Comparison of ENCODE assay signal across 12 cellular contexts in the genomic region with DNA sequence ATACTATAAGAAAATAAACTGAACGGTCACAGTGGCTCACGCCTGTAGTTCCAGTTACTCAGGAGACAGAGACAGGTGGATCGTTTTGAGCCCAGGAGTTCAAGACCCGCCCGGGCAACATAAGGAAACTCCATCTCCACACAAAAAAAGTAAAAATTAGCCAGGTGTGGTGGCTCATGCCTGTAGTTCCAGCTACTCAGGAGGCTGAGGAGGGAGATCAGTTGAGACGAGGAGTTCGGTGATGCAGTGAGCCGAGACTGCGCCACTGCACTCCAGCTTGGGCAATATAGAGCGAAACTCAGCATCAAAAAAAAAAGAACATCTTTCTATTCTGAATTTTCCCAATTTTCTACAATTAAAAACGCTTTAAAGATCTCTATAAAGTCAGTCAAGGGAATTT. TPM values are rescaled to one million over a fixed set of nuclear protein-coding genes. Genes with fewer than 3 reads are reported as not detected.
DNase-seq lines count a peak whose midpoint lies in the region; ATAC-seq, FAIRE-seq and TF ChIP-seq lines count a peak whose summit lies in the region.
"Had no signal": no experiment of that assay in that cellular context is flagged by ENCODE, and none has a peak within 500 bp of the region (broad histone marks: within the 10 kb centered on the region; RNA-seq: fewer than 3 reads in every experiment).

No MANE protein-coding gene starts in this region.

- H3K36me3 ChIP-seq in ACC112 (ENCODE audit: insufficient read depth, low read length) (no peaks in the 10 kb centered on the region), mesenchymal stem cell (ENCODE audit: control insufficient read depth in 1 of 2, insufficient read depth in 2 of 2, low read depth in 1 of 2, low read length in 2 of 2) (peaks cover 0 to 8% of the 10 kb centered on the region in 2 experiments), small intestine (ENCODE audit: control insufficient read depth in 2 of 2, insufficient read depth in 2 of 2, low read length in 2 of 2) (no peaks in the 10 kb centered on the region)
- H3K36me3 ChIP-seq: ascending aorta had no signal

- ATAC-seq in activated T-helper 17 cell treated with anti-CD3 and anti-CD28 coated beads, Interleukin-2, amount 50 U/mL, for 72 hours (replicated peaks) = no peak
- ATAC-seq in GM21526 (IDR thresholded peaks at IDR 0.05; ENCODE audit: low FRiP score, unreplicated experiment) (no peak), HG02970 (IDR thresholded peaks at IDR 0.05; ENCODE audit: low FRiP score, unreplicated experiment) (no peak)

- H3K36me3 Mint-ChIP-seq in activated T-helper 17 cell treated with anti-CD3 and anti-CD28 coated beads, Interleukin-2, amount 50 U/mL, for 72 hours (ENCODE audit: low read depth) = peaks cover 37% of the 10 kb centered on the region

- peaks cover 14% of the 10 kb centered on the region for H3K4me1 ChIP-seq in ACC112 (ENCODE audit: control insufficient read depth, insufficient read depth, low read length, unreplicated experiment)
- no peaks in the 10 kb centered on the region for H3K4me1 ChIP-seq in mesenchymal stem cell (ENCODE audit: control insufficient read depth, insufficient read depth, low read depth, low read length)
- H3K4me1 ChIP-seq in small intestine (ENCODE audit: control insufficient read depth in 2 of 2, insufficient read depth in 1 of 2, low read depth in 1 of 2, low read length in 1 of 2) = no peaks in the 10 kb centered on the region

- H3K27ac ChIP-seq in ACC112 (ENCODE audit: low read depth, low read length) = no peak overlapping the region
- no peak overlapping the region for H3K27ac ChIP-seq in mesenchymal stem cell (ENCODE audit: low read length, poor library complexity, severe bottlenecking)
- H3K27ac ChIP-seq in small intestine (ENCODE audit: low read depth in 1 of 2, low read length in 1 of 2) = no peak overlapping the region

- TF ChIP-seq CTCF in GM12865 (IDR thresholded peaks at IDR 0.05; ENCODE audit: insufficient read depth, low read depth, low read length, missing control alignments) = no peak

- peaks cover 46% of the 10 kb centered on the region for H3K79me2 ChIP-seq in ACC112 (ENCODE audit: control insufficient read depth, insufficient read depth, low read length, unreplicated experiment)

- H2AK5ac ChIP-seq in mesenchymal stem cell (ENCODE audit: low read length, severe bottlenecking) = no peak overlapping the region

- H4K8ac ChIP-seq in mesenchymal stem cell (ENCODE audit: low read length) = no peak overlapping the region

- peak overlapping the region; percentile 87; the same call in 1 of the 2 replicates for H3K4me3 ChIP-seq in ACC112 (ENCODE audit: low read depth, low read length)
- H3K4me3 ChIP-seq in GM12865 (ENCODE audit: low read depth, low read length) = peak overlapping the region; percentile 90
- peak overlapping the region in 1 of 2 experiments; percentile 98 for H3K4me3 ChIP-seq in mesenchymal stem cell (ENCODE audit: insufficient read depth in 1 of 2, low read depth in 1 of 2, low read length in 2 of 2)
- H3K4me3 ChIP-seq in small intestine (ENCODE audit: low read depth in 1 of 2, low read length in 2 of 2) = no peak overlapping the region

- no peak overlapping the region for H3K4me2 ChIP-seq in mesenchymal stem cell (ENCODE audit: low read length, poor library complexity, severe bottlenecking)

- peaks cover 36% of the 10 kb centered on the region for H3K4me1 Mint-ChIP-seq in activated T-helper 17 cell treated with anti-CD3 and anti-CD28 coated beads, Interleukin-2, amount 50 U/mL, for 72 hours

- peak overlapping the region; percentile 97 for H3K9ac ChIP-seq in mesenchymal stem cell (ENCODE audit: low read length)

- H3K9me3 ChIP-seq in mesenchymal stem cell (ENCODE audit: control insufficient read depth, low read length) (no peaks in the 10 kb centered on the region), small intestine (ENCODE audit: control insufficient read depth, low read depth) (no peaks in the 10 kb centered on the region)
- H3K9me3 ChIP-seq: ascending aorta had no signal

- H3K23ac ChIP-seq in mesenchymal stem cell (ENCODE audit: low read length in 2 of 2) = no peak overlapping the region

- peak overlapping the region; percentile 98 for H3K27ac Mint-ChIP-seq in activated T-helper 17 cell treated with anti-CD3 and anti-CD28 coated beads, Interleukin-2, amount 50 U/mL, for 72 hours

- H3K79me1 ChIP-seq in mesenchymal stem cell (replicated peaks; ENCODE audit: low read length, poor library complexity, severe bottlenecking) = no peaks in the 10 kb centered on the region

- H3K18ac ChIP-seq in mesenchymal stem cell (ENCODE audit: low read depth in 1 of 2, low read length in 2 of 2) = no peak overlapping the region

- peak; percentile 42 for DNase-seq in GM12865 (ENCODE audit: low read depth)
- no peak for DNase-seq in mesenchymal stem cell
- no peak for DNase-seq in small intestine
- DNase-seq in UCSD-AML1 (lab: John Stamatoyannopoulos, UW; ENCODE audit: unreplicated experiment) = no peak

- no peak overlapping the region for H2BK15ac ChIP-seq in mesenchymal stem cell (ENCODE audit: low read depth, poor library complexity, severe bottlenecking)

- FAIRE-seq in small intestine (lab: Jason Lieb, UNC) = no peak

- no peak overlapping the region for H2AFZ ChIP-seq in ACC112 (ENCODE audit: low read length, unreplicated experiment)
- H2AFZ ChIP-seq in mesenchymal stem cell (ENCODE audit: low read depth, low read length) = no peak overlapping the region

- peaks cover 3% of the 10 kb centered on the region for H3K27me3 Mint-ChIP-seq in activated T-helper 17 cell treated with anti-CD3 and anti-CD28 coated beads, Interleukin-2, amount 50 U/mL, for 72 hours

- no peak overlapping the region for H2BK120ac ChIP-seq in mesenchymal stem cell (ENCODE audit: low read depth, low read length)

- H4K91ac ChIP-seq in mesenchymal stem cell (ENCODE audit: low read length) = no peak overlapping the region

- 93% methylated on average over 9 of the region's 11 CpGs for WGBS in mesenchymal stem cell
- WGBS in small intestine, 3 donors = 51 to 86% (median 64%) methylated on average over 11 of the region's 11 CpGs

- no peak overlapping the region for H2BK12ac ChIP-seq in mesenchymal stem cell (ENCODE audit: low read length in 2 of 2)

- no peak overlapping the region for H3K14ac ChIP-seq in mesenchymal stem cell (ENCODE audit: low read length in 2 of 2)

- peaks cover 5% of the 10 kb centered on the region for H3K9me3 Mint-ChIP-seq in activated T-helper 17 cell treated with anti-CD3 and anti-CD28 coated beads, Interleukin-2, amount 50 U/mL, for 72 hours

- H2BK5ac ChIP-seq in mesenchymal stem cell (ENCODE audit: low read depth, low read length, poor library complexity, severe bottlenecking) = no peak overlapping the region

- H3K27me3 ChIP-seq in ACC112 (ENCODE audit: insufficient read depth, low read length) (no peaks in the 10 kb centered on the region), mesenchymal stem cell (ENCODE audit: control insufficient read depth in 1 of 2, insufficient read depth in 1 of 2, low read length in 2 of 2) (peaks cover 4 to 12% of the 10 kb centered on the region in 2 experiments), small intestine (ENCODE audit: control insufficient read depth in 2 of 2, insufficient read depth in 2 of 2, low read length in 2 of 2) (no peaks in the 10 kb centered on the region)
- H3K27me3 ChIP-seq: ascending aorta had no signal

- no peak overlapping the region for H3K4ac ChIP-seq in mesenchymal stem cell (ENCODE audit: low read depth in 1 of 2, low read length in 2 of 2)

- H3K4me3 Mint-ChIP-seq in activated T-helper 17 cell treated with anti-CD3 and anti-CD28 coated beads, Interleukin-2, amount 50 U/mL, for 72 hours = peak overlapping the region; percentile 95

RNA-seq across cellular contexts. Expression of a gene that starts 1.0 kb away (rescaled TPM):
- 10 to 100 TPM; 64.1 to 78.5 TPM for total RNA-seq in activated T-helper 17 cell treated with anti-CD3 and anti-CD28 coated beads, Interleukin-2, amount 50 U/mL, for 72 hours
- 410 TPM for polyA plus RNA-seq in mesenchymal stem cell (2013, experiment 1 of 2)
- 430 TPM for polyA plus RNA-seq in mesenchymal stem cell (2013, experiment 2 of 2)
- polyA plus RNA-seq in small intestine = 10 to 100 TPM; 38.7 to 69.7 (median 50.5) TPM

RNA-seq across cellular contexts. Expression of a gene that starts 54.2 kb away (rescaled TPM):
- total RNA-seq in activated T-helper 17 cell treated with anti-CD3 and anti-CD28 coated beads, Interleukin-2, amount 50 U/mL, for 72 hours = not detected
- polyA plus RNA-seq in mesenchymal stem cell (2013, experiment 1 of 2) = not detected
- not detected for polyA plus RNA-seq in mesenchymal stem cell (2013, experiment 2 of 2)
- not detected for polyA plus RNA-seq in small intestine
- total RNA-seq: ascending aorta, G401, skeletal muscle tissue, subcutaneous adipose tissue had no signal

Comparison
In these comparisons a context has a peak if more than half of its experiments do, and no peak if none do; other contexts are left out.
1. H3K4me3 ChIP-seq: peak in ACC112 (single experiment) and GM12865 (single experiment); none in small intestine (0 of 2).